ENCODE assay signal across 25 cellular contexts in the genomic region with DNA sequence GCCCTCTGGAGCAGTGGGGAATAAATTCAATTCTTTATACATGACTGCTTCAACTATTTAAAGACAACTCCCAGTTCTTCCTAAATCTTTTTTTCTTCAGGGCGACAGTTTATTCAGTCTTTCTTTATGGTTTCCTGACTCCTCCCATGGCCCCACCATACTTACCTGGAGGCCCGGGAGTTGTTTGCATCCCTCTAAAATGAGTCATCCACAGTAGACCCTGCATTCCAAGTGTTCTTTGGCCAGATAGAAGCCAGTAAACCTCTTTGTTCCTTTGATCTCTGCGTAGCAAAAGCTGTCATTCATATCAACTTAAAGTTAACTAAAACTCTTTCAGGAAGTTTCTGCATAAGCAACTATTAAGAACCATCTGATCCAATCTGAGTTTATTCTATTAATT.
DNase-seq lines count a peak whose midpoint lies in the region; ATAC-seq, FAIRE-seq and TF ChIP-seq lines count a peak whose summit lies in the region.
"Had no signal": no experiment of that assay in that cellular context is flagged by ENCODE, and none has a peak within 500 bp of the region (broad histone marks: within the 10 kb centered on the region; RNA-seq: fewer than 3 reads in every experiment).

No MANE protein-coding gene starts in this region.

- TF ChIP-seq POLR2A in HepG2 (IDR thresholded peaks at IDR 0.05; ENCODE audit: insufficient read depth in 1 of 2, low read depth in 2 of 2, low read length in 2 of 2), result no peak
- no peak for TF ChIP-seq POLR2A in right lobe of liver (IDR thresholded peaks at IDR 0.05)

- H3K27me3 Mint-ChIP-seq in endodermal cell (ENCODE audit: insufficient read depth), result no peaks in the 10 kb centered on the region
- H3K27me3 Mint-ChIP-seq: dendritic cell treated with granulocyte-macrophage colony-stimulating factor and Interleukin-4, amounts not matched to agents 40 ng/mL and 50 ng/mL, for 4 days had no signal

- in situ Hi-C loops in HepG2 (cut with HindIII; ENCODE audit: extremely low pct_ligation_motif_present, low pct_unique_long_range_greater_than_20kb), result no loop called here

- no peak overlapping the region for H3K9ac ChIP-seq in HepG2 (ENCODE audit: insufficient read depth, low read depth, low read length)
- H3K9ac ChIP-seq in endodermal cell (ENCODE audit: extremely low read depth, low read length, poor library complexity, severe bottlenecking), result no peak overlapping the region

- H3K36me3 ChIP-seq in HepG2 (replicated peaks in 1 of 2; ENCODE audit: control insufficient read depth in 1 of 2, insufficient read depth in 2 of 2, low read length in 2 of 2) (no peaks in the 10 kb centered on the region), right lobe of liver (no peaks in the 10 kb centered on the region), endodermal cell (ENCODE audit: control insufficient read depth, insufficient read depth, low read length) (no peaks in the 10 kb centered on the region), heart right ventricle (no peaks in the 10 kb centered on the region)
- H3K36me3 ChIP-seq: esophagus squamous epithelium, heart left ventricle, neutrophil, sigmoid colon, thyroid gland had no signal

- no peak overlapping the region for H3K27ac ChIP-seq in HepG2 (ENCODE audit: extremely low read length, insufficient read depth, low read length)
- H3K27ac ChIP-seq in right lobe of liver, result no peak overlapping the region
- no peak overlapping the region for H3K27ac ChIP-seq in endodermal cell (ENCODE audit: low read depth, low read length)
- H3K27ac ChIP-seq in heart right ventricle, result no peak overlapping the region
- H3K27ac ChIP-seq: esophagus squamous epithelium, heart left ventricle, neutrophil, sigmoid colon, thyroid gland had no signal

- H2AFZ ChIP-seq in HepG2 (ENCODE audit: low read length), result no peak overlapping the region

- POLR2A ChIA-PET in HepG2 (lab: Yijun Ruan, JAX), result no interaction called here

- H3K79me2 ChIP-seq in HepG2 (ENCODE audit: insufficient read depth, low read length), result no peaks in the 10 kb centered on the region

- H3K27ac Mint-ChIP-seq in endodermal cell, result peak overlapping the region; percentile 50
- H3K27ac Mint-ChIP-seq: activated CD8-positive, alpha-beta memory T cell treated with anti-CD3 and anti-CD28 coated beads, Interleukin-2, amount 10 ng/mL, durations not matched to agents 7 days and 5 days; CD4-positive, CD25-positive, alpha-beta regulatory T cell; dendritic cell treated with granulocyte-macrophage colony-stimulating factor and Interleukin-4, amounts not matched to agents 40 ng/mL and 50 ng/mL, for 4 days; IgD-negative memory B cell; T-helper 17 cell had no signal

- H3K4me3 ChIP-seq in HepG2 (replicated peaks in 1 of 3; ENCODE audit: insufficient read depth in 1 of 3, low read depth in 2 of 3, low read length in 3 of 3) (no peak overlapping the region; a peak in 1 of 6 replicates), right lobe of liver (no peak overlapping the region), endodermal cell (ENCODE audit: low read length) (no peak overlapping the region), heart right ventricle (no peak overlapping the region)
- H3K4me3 ChIP-seq: esophagus squamous epithelium, heart left ventricle, lung, sigmoid colon, thyroid gland had no signal

- peak; percentile 82 for ATAC-seq in HepG2
- no peak for ATAC-seq in right lobe of liver
- ATAC-seq in HG02840 (IDR thresholded peaks at IDR 0.05; ENCODE audit: low FRiP score, unreplicated experiment), result no peak
- no peak for ATAC-seq in heart right ventricle
- ATAC-seq: activated CD8-positive, alpha-beta memory T cell treated with anti-CD3 and anti-CD28 coated beads, Interleukin-2, amount 10 ng/mL, durations not matched to agents 7 days and 5 days; heart left ventricle; Right ventricle myocardium inferior; T-helper 17 cell had no signal

- no TSS peak for BruUV-seq in HepG2 (replicated peaks; lab: Mats Ljungman, UMichigan)

- H3K4me1 ChIP-seq in HepG2 (ENCODE audit: insufficient read depth, low read length), result peaks cover 73% of the 10 kb centered on the region
- H3K4me1 ChIP-seq in right lobe of liver, result no peaks in the 10 kb centered on the region
- H3K4me1 ChIP-seq in endodermal cell (ENCODE audit: control insufficient read depth, insufficient read depth, low read length), result no peaks in the 10 kb centered on the region
- no peaks in the 10 kb centered on the region for H3K4me1 ChIP-seq in heart right ventricle
- H3K4me1 ChIP-seq: sigmoid colon, thyroid gland had no signal

- CTCF ChIA-PET in HepG2 (lab: Yijun Ruan, JAX; ENCODE audit: low intra/inter-chr PET ratio, low total read pairs), result no interaction called here

- FAIRE-seq in HepG2 (lab: Jason Lieb, UNC), result no peak
- FAIRE-seq: A204.1 had no signal

- H3K27me3 ChIP-seq in HepG2 (ENCODE audit: control insufficient read depth in 1 of 2, insufficient read depth in 2 of 2, low read length in 2 of 2), result no peaks in the 10 kb centered on the region
- no peaks in the 10 kb centered on the region for H3K27me3 ChIP-seq in right lobe of liver
- H3K27me3 ChIP-seq in endodermal cell (ENCODE audit: control insufficient read depth, insufficient read depth, low read length, poor library complexity, severe bottlenecking), result no peaks in the 10 kb centered on the region
- H3K27me3 ChIP-seq in heart right ventricle, result no peaks in the 10 kb centered on the region
- H3K27me3 ChIP-seq: esophagus squamous epithelium, heart left ventricle, neutrophil, sigmoid colon, thyroid gland had no signal

- no peaks in the 10 kb centered on the region for H4K20me1 ChIP-seq in HepG2 (ENCODE audit: insufficient read depth, low read length)

- DNase-seq in HepG2 (ENCODE audit: low spot score), result peak; percentile 86
- no peak for DNase-seq in right lobe of liver
- DNase-seq in endodermal cell, result peak; percentile 75
- DNase-seq in left kidney (ENCODE audit: low read depth, low spot score), result peak; percentile 15
- no peak for DNase-seq in C1 segment of cervical spinal cord (lab: John Stamatoyannopoulos, UW)
- no peak for DNase-seq in midbrain (lab: John Stamatoyannopoulos, UW)
- DNase-seq in heart right ventricle, result no peak
- DNase-seq: activated CD8-positive, alpha-beta memory T cell treated with anti-CD3 and anti-CD28 coated beads, Interleukin-2, amount 10 ng/mL, durations not matched to agents 7 days and 5 days; activated effector memory CD4-positive, alpha-beta T cell treated with anti-CD3 and anti-CD28 coated beads, Interleukin-2, amount 50 U/mL, for 16 hours; CD4-positive, CD25-positive, alpha-beta regulatory T cell; esophagus squamous epithelium; heart left ventricle; NCI-H1092 treated with DMSO at 0.1 percent for 48 hours; NCI-H2171; sigmoid colon; stimulated activated CD4-positive, alpha-beta T cell treated with anti-CD3 and anti-CD28 coated beads, Interleukin-4, amount 100 ng/mL, for 4 hours; T-helper 17 cell; thyroid gland had no signal

- 0 out of 2 replicates have a peak overlapping the region, but pooled peaks have one; percentile 11 for H3K4me2 ChIP-seq in HepG2 (ENCODE audit: low read depth, low read length)

- no peak overlapping the region for H3K4me3 Mint-ChIP-seq in endodermal cell
- H3K4me3 Mint-ChIP-seq: activated CD8-positive, alpha-beta memory T cell treated with anti-CD3 and anti-CD28 coated beads, Interleukin-2, amount 10 ng/mL, durations not matched to agents 7 days and 5 days; dendritic cell treated with granulocyte-macrophage colony-stimulating factor and Interleukin-4, amounts not matched to agents 40 ng/mL and 50 ng/mL, for 4 days; IgD-negative memory B cell; T-helper 17 cell had no signal

- TF ChIP-seq RAD21 in HepG2 (CRISPR knock-in tag; IDR thresholded peaks at IDR 0.05), result no peak

- 0% methylated on average over 3 of the region's 3 CpGs for WGBS in HepG2 (ENCODE audit: low lambda C conversion rate)
- WGBS in right lobe of liver (ENCODE audit: insufficient coverage, low coverage, low lambda C conversion rate, missing lambda C conversion rate), result 85% methylated on average over 3 of the region's 3 CpGs
- 46 to 48% methylated on average over 3 of the region's 3 CpGs for WGBS in endodermal cell (ENCODE audit: insufficient coverage in 1 of 2, insufficient read length in 1 of 2), 2 experiments
- 75 to 81% methylated on average over 3 of the region's 3 CpGs for WGBS in heart right ventricle, 2 donors

- H3K9me3 ChIP-seq in HepG2 (ENCODE audit: low read length) (no peaks in the 10 kb centered on the region), right lobe of liver (no peaks in the 10 kb centered on the region), endodermal cell (ENCODE audit: control insufficient read depth, low read length) (no peaks in the 10 kb centered on the region), heart right ventricle (no peaks in the 10 kb centered on the region)
- H3K9me3 ChIP-seq: esophagus squamous epithelium, heart left ventricle, neutrophil, sigmoid colon, thyroid gland had no signal

- peaks cover under 1% of the 10 kb centered on the region for H3K9me3 Mint-ChIP-seq in endodermal cell
- H3K9me3 Mint-ChIP-seq: dendritic cell treated with granulocyte-macrophage colony-stimulating factor and Interleukin-4, amounts not matched to agents 40 ng/mL and 50 ng/mL, for 4 days; IgD-negative memory B cell had no signal

- peak in 1 of 2 experiments; percentile 71; a peak in 2 of 4 replicates for TF ChIP-seq EP300 in HepG2 (IDR thresholded peaks at IDR 0.05; ENCODE audit: low read depth in 2 of 2, low read length in 2 of 2)
- TF ChIP-seq EP300 in HepG2 (CRISPR knock-in tag; IDR thresholded peaks at IDR 0.05; ENCODE audit: borderline replicate concordance), result 0 out of 2 replicates have a peak, but pooled peaks have one; percentile 21

- TF ChIP-seq CTCF in HepG2 (CRISPR knock-in tag; IDR thresholded peaks at IDR 0.05), result no peak
- TF ChIP-seq CTCF in right lobe of liver (IDR thresholded peaks at IDR 0.05), result no peak
- TF ChIP-seq CTCF in endodermal cell (conservative IDR thresholded peaks at IDR 0.05), result no peak
- no peak for TF ChIP-seq CTCF in heart right ventricle (IDR thresholded peaks at IDR 0.05)

- intact Hi-C loops in HepG2 (cut with micrococcal nuclease; ENCODE audit: unreplicated experiment), result loop anchor here (10.0 kb wide), 1 partner anchor 229 kb away; a partner anchor contains a TSS
- intact Hi-C loops in right lobe of liver (cut with DNase I), result no loop called here
- intact Hi-C loops in heart right ventricle (cut with DNase I), result loop anchor here in 1 of 10 donors (10.0 kb wide), 1 partner anchor 389 kb away; a partner anchor contains a TSS

- H3K4me1 Mint-ChIP-seq in endodermal cell, result peaks cover 24% of the 10 kb centered on the region
- H3K4me1 Mint-ChIP-seq: activated CD8-positive, alpha-beta memory T cell treated with anti-CD3 and anti-CD28 coated beads, Interleukin-2, amount 10 ng/mL, durations not matched to agents 7 days and 5 days; CD4-positive, CD25-positive, alpha-beta regulatory T cell; IgD-negative memory B cell; T-helper 17 cell had no signal

- H3K36me3 Mint-ChIP-seq in endodermal cell (ENCODE audit: low read depth), result no peaks in the 10 kb centered on the region
- H3K36me3 Mint-ChIP-seq: activated CD8-positive, alpha-beta memory T cell treated with anti-CD3 and anti-CD28 coated beads, Interleukin-2, amount 10 ng/mL, durations not matched to agents 7 days and 5 days; CD4-positive, CD25-positive, alpha-beta regulatory T cell; IgD-negative memory B cell had no signal

TF ChIP-seq in HepG2, 621 proteins besides CTCF, POLR2A, EP300 and RAD21 (continues in another document):
- TF ChIP-seq TCF7 (IDR thresholded peaks at IDR 0.05; ENCODE audit: low read depth) (peak; percentile 77), ARHGAP35 (CRISPR knock-in tag; IDR thresholded peaks at IDR 0.05; ENCODE audit: borderline replicate concordance) (no peak), SP4 (CRISPR knock-in tag; IDR thresholded peaks at IDR 0.05) (no peak)

Comparison
In these comparisons a context has a peak if more than half of its experiments do, and no peak if none do; other contexts are left out.
1. DNase-seq: peak in HepG2 (single experiment), endodermal cell (single experiment) and left kidney (single experiment); none in right lobe of liver (0 of 3), C1 segment of cervical spinal cord (0 of 14), midbrain (single experiment) and heart right ventricle (0 of 2).